In the genomic region with DNA sequence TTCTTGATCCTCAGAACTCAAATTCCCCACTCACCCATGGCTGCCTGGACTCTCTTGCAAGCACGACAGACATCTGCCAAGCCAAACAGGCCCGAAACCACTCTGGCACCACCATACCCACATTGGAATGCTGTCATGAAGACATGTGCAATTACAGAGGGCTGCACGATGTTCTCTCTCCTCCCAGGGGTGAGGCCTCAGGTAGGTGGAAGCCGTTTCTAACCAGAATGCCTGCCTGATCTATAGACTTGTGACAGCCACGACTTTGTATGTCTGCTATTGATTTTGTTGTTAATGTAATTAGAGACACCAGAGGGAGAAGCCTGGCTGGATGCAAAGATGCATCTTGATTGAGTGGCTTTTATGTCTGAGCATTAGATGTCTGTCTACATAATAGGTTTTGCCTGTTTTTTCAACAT, we compare ENCODE assay signal across 15 cellular contexts. TPM values are rescaled to one million over a fixed set of nuclear protein-coding genes. Genes with fewer than 3 reads are reported as not detected.
DNase-seq lines count a peak whose midpoint lies in the region; ATAC-seq and TF ChIP-seq lines count a peak whose summit lies in the region.
"Had no signal": no experiment of that assay in that cellular context is flagged by ENCODE, and none has a peak within 500 bp of the region (broad histone marks: within the 10 kb centered on the region; RNA-seq: fewer than 3 reads in every experiment).

No MANE protein-coding gene starts in this region.

- no peak overlapping the region for H4K91ac ChIP-seq in trophoblast cell (ENCODE audit: low read depth, low read length)

- peak overlapping the region; percentile 91 for H3K4me3 Mint-ChIP-seq in GM23338
- no peak overlapping the region for H3K4me3 Mint-ChIP-seq in activated T-cell treated with anti-CD3 and anti-CD28 coated beads, Interleukin-2, amount 50 U/mL, for 72 hours
- H3K4me3 Mint-ChIP-seq in activated T-helper 1 cell treated with anti-CD3 and anti-CD28 coated beads, Interleukin-12 subunit alpha, Interleukin-12 subunit beta, Interleukin-2, Interleukin-4 antibody, amounts not matched to agents 30 ng/mL and 10 ng/mL and 1 ng/mL, durations not matched to agents 14 hours and 24 hours and 36 hours = no peak overlapping the region
- H3K4me3 Mint-ChIP-seq: stimulated activated effector memory CD8-positive, alpha-beta T cell treated with anti-CD3 and anti-CD28 coated beads, Interleukin-12 subunit alpha, Interleukin-12 subunit beta, amount 100 ng/mL, for 72 hours had no signal

- TF ChIP-seq POLR2A in esophagus squamous epithelium (IDR thresholded peaks at IDR 0.05) = no peak

- peaks cover 54% of the 10 kb centered on the region for H3K4me1 Mint-ChIP-seq in GM23338
- H3K4me1 Mint-ChIP-seq in activated T-cell treated with anti-CD3 and anti-CD28 coated beads, Interleukin-2, amount 50 U/mL, for 72 hours (ENCODE audit: low read depth) = peaks cover 31% of the 10 kb centered on the region
- H3K4me1 Mint-ChIP-seq in activated T-helper 1 cell treated with anti-CD3 and anti-CD28 coated beads, Interleukin-12 subunit alpha, Interleukin-12 subunit beta, Interleukin-2, Interleukin-4 antibody, amounts not matched to agents 30 ng/mL and 10 ng/mL and 1 ng/mL, durations not matched to agents 14 hours and 24 hours and 36 hours (ENCODE audit: low read depth) = peaks cover 25% of the 10 kb centered on the region

- WGBS in SK-N-SH (ENCODE audit: low lambda C conversion rate) = 15% methylated on average over 5 of the region's 5 CpGs
- WGBS in right cardiac atrium = 36% methylated on average over 5 of the region's 5 CpGs
- WGBS in trophoblast cell (ENCODE audit: extremely low coverage, insufficient coverage, insufficient read length) = no CpG with 5 or more reads among the region's 5 CpGs
- 61 to 90% methylated on average over 3 to 4 of the region's 5 CpGs for WGBS in esophagus squamous epithelium, 2 donors

- CTCF ChIA-PET in SK-N-SH (lab: Yijun Ruan, JAX) = interaction anchor here (0.9 to 5.3 kb wide), 15 partner anchors 10 to 821 kb away, joined by 3 to 34 read pairs (median 4); no protein-coding TSS in a partner anchor

- H2BK5ac ChIP-seq in trophoblast cell (ENCODE audit: low read depth, low read length, poor library complexity) = no peak overlapping the region

- no peak overlapping the region for H3K23ac ChIP-seq in trophoblast cell (ENCODE audit: low read length)

- H3K9me3 ChIP-seq in SK-N-SH (no peaks in the 10 kb centered on the region), right cardiac atrium (ENCODE audit: control insufficient read depth, low read length) (no peaks in the 10 kb centered on the region), trophoblast cell (ENCODE audit: insufficient read depth, low read depth, low read length) (peaks cover 1% of the 10 kb centered on the region), esophagus squamous epithelium (no peaks in the 10 kb centered on the region)

- no peak overlapping the region for H2AFZ ChIP-seq in GM23338
- H2AFZ ChIP-seq in SK-N-SH (ENCODE audit: low read depth) = no peak overlapping the region
- H2AFZ ChIP-seq in trophoblast cell (ENCODE audit: insufficient read depth, low read length, poor library complexity) = no peak overlapping the region

- no peaks in the 10 kb centered on the region for H3K9me3 Mint-ChIP-seq in GM23338
- H3K9me3 Mint-ChIP-seq in activated T-cell treated with anti-CD3 and anti-CD28 coated beads, Interleukin-2, amount 50 U/mL, for 72 hours = no peaks in the 10 kb centered on the region
- no peaks in the 10 kb centered on the region for H3K9me3 Mint-ChIP-seq in activated T-helper 1 cell treated with anti-CD3 and anti-CD28 coated beads, Interleukin-12 subunit alpha, Interleukin-12 subunit beta, Interleukin-2, Interleukin-4 antibody, amounts not matched to agents 30 ng/mL and 10 ng/mL and 1 ng/mL, durations not matched to agents 14 hours and 24 hours and 36 hours
- H3K9me3 Mint-ChIP-seq: CD8-positive, alpha-beta memory T cell; stimulated activated effector memory CD8-positive, alpha-beta T cell treated with anti-CD3 and anti-CD28 coated beads, Interleukin-12 subunit alpha, Interleukin-12 subunit beta, amount 100 ng/mL, for 72 hours had no signal

- no peaks in the 10 kb centered on the region for H3K9me2 ChIP-seq in GM23338 (ENCODE audit: insufficient read depth)
- H3K9me2 ChIP-seq in SK-N-SH = no peaks in the 10 kb centered on the region

- peak overlapping the region; percentile 18 for H3K4ac ChIP-seq in trophoblast cell (ENCODE audit: low read depth, low read length)

- no peak overlapping the region for H3K14ac ChIP-seq in trophoblast cell (ENCODE audit: low read length)

- peaks cover 65% of the 10 kb centered on the region for H3K79me2 ChIP-seq in GM23338 (replicated peaks; ENCODE audit: insufficient read depth)
- H3K79me2 ChIP-seq in SK-N-SH (ENCODE audit: insufficient read depth) = peaks cover 37% of the 10 kb centered on the region
- peaks cover 35% of the 10 kb centered on the region for H3K79me2 ChIP-seq in trophoblast cell (ENCODE audit: control insufficient read depth, insufficient read depth, low read length, poor library complexity)

- H3K36me3 ChIP-seq in GM23338 (ENCODE audit: insufficient read depth) = peaks cover 28% of the 10 kb centered on the region
- peaks cover 11 to 14% of the 10 kb centered on the region in 2 experiments for H3K36me3 ChIP-seq in SK-N-SH (replicated peaks in 1 of 2; ENCODE audit: control insufficient read depth in 1 of 2, insufficient read depth in 2 of 2, low read length in 1 of 2)
- peaks cover 26 to 34% of the 10 kb centered on the region in 2 experiments for H3K36me3 ChIP-seq in trophoblast cell (ENCODE audit: control insufficient read depth in 1 of 2, insufficient read depth in 2 of 2, low read length in 2 of 2)
- no peaks in the 10 kb centered on the region for H3K36me3 ChIP-seq in esophagus squamous epithelium

- intact Hi-C loops in right cardiac atrium (cut with DNase I) (loop anchor here in 3 of 4 donors (10.0 kb wide), 3 partner anchors 113 to 213 kb away; no protein-coding TSS in a partner anchor), esophagus squamous epithelium (cut with DNase I) (no loop called here)
- intact Hi-C loops in activated T-helper 1 cell treated with anti-CD3 and anti-CD28 coated beads, Interleukin-12 subunit alpha, Interleukin-12 subunit beta, Interleukin-2, Interleukin-4 antibody, amounts not matched to agents 30 ng/mL and 10 ng/mL and 1 ng/mL, durations not matched to agents 14 hours and 24 hours and 36 hours (cut with micrococcal nuclease) = no loop called here

- no peak overlapping the region for H2AK5ac ChIP-seq in trophoblast cell (ENCODE audit: low read length)

- no peak for DNase-seq in GM23338 (ENCODE audit: low spot score)
- DNase-seq in SK-N-SH = peak; percentile 63
- DNase-seq in right cardiac atrium = peak in 2 of 3 donors; percentile 21 to 68
- no peak for DNase-seq in trophoblast cell
- DNase-seq in activated T-cell treated with anti-CD3 and anti-CD28 coated beads, Interleukin-2, amount 50 U/mL, for 72 hours = no peak
- DNase-seq in esophagus squamous epithelium (lab: John Stamatoyannopoulos, UW) = no peak
- DNase-seq in NK-92 (lab: John Stamatoyannopoulos, UW; ENCODE audit: unreplicated experiment) = no peak
- no peak for DNase-seq in activated T-helper 1 cell treated with anti-CD3 and anti-CD28 coated beads, Interleukin-12 subunit alpha, Interleukin-12 subunit beta, Interleukin-2, Interleukin-4 antibody, amounts not matched to agents 30 ng/mL and 10 ng/mL and 1 ng/mL, durations not matched to agents 14 hours and 24 hours and 36 hours (ENCODE audit: low spot score)
- DNase-seq: activated CD8-positive, alpha-beta memory T cell treated with anti-CD3 and anti-CD28 coated beads, Interleukin-2, amount 50 U/mL, for 48 hours; anterior cingulate cortex; CD8-positive, alpha-beta memory T cell; NCI-H2171 treated with DMSO at 0.1 percent for 48 hours; stimulated activated CD4-positive, alpha-beta T cell treated with anti-CD3 and anti-CD28 coated beads, Interleukin-1b, Interleukin-23, amount 100 ng/mL, for 48 hours had no signal

- H4K20me1 ChIP-seq in GM23338 (replicated peaks; ENCODE audit: insufficient read depth) = peaks cover 45% of the 10 kb centered on the region
- no peaks in the 10 kb centered on the region for H4K20me1 ChIP-seq in SK-N-SH (ENCODE audit: insufficient read depth)

- H3F3A ChIP-seq in GM23338 (replicated peaks; ENCODE audit: low read depth) (no peaks in the 10 kb centered on the region), SK-N-SH (replicated peaks; ENCODE audit: insufficient read depth) (peaks cover 2% of the 10 kb centered on the region)

- H2BK12ac ChIP-seq in trophoblast cell (ENCODE audit: low read length) = no peak overlapping the region

- H3K27ac ChIP-seq in GM23338 (ENCODE audit: low read depth) = no peak overlapping the region
- peak overlapping the region in 1 of 2 experiments; percentile 92; a peak in 2 of 4 replicates for H3K27ac ChIP-seq in SK-N-SH (ENCODE audit: low read depth in 2 of 2, low read length in 1 of 2)
- peak overlapping the region; percentile 76 for H3K27ac ChIP-seq in right cardiac atrium (ENCODE audit: low read length)
- H3K27ac ChIP-seq in trophoblast cell (ENCODE audit: low read depth, low read length) = peak overlapping the region; percentile 57
- no peak overlapping the region for H3K27ac ChIP-seq in esophagus squamous epithelium
- H3K27ac ChIP-seq: RWPE1 had no signal

- TF ChIP-seq RAD21 in SK-N-SH (IDR thresholded peaks at IDR 0.05; ENCODE audit: low read length) = peak; percentile 27; the same call in 1 of the 2 replicates

- H3K27me3 Mint-ChIP-seq in GM23338 (ENCODE audit: insufficient read depth, low read depth, poor library complexity) = peaks cover 7% of the 10 kb centered on the region
- peaks cover 49% of the 10 kb centered on the region for H3K27me3 Mint-ChIP-seq in activated T-cell treated with anti-CD3 and anti-CD28 coated beads, Interleukin-2, amount 50 U/mL, for 72 hours (ENCODE audit: low read depth)
- H3K27me3 Mint-ChIP-seq in activated T-helper 1 cell treated with anti-CD3 and anti-CD28 coated beads, Interleukin-12 subunit alpha, Interleukin-12 subunit beta, Interleukin-2, Interleukin-4 antibody, amounts not matched to agents 30 ng/mL and 10 ng/mL and 1 ng/mL, durations not matched to agents 14 hours and 24 hours and 36 hours (ENCODE audit: insufficient read depth) = peaks cover 55% of the 10 kb centered on the region

- H3K79me1 ChIP-seq in trophoblast cell (ENCODE audit: low read length) = peaks cover 27% of the 10 kb centered on the region

- POLR2A ChIA-PET in SK-N-SH (lab: Yijun Ruan, JAX) = interaction anchor here (0.6 kb wide), 1 partner anchor 143 kb away, joined by 3 read pairs; no protein-coding TSS in a partner anchor

- no peak overlapping the region for H4K12ac ChIP-seq in trophoblast cell (ENCODE audit: low read depth, low read length)

- H3K9ac ChIP-seq in SK-N-SH (no peak overlapping the region), trophoblast cell (ENCODE audit: low read length) (peak overlapping the region; percentile 65)

- TF ChIP-seq CTCF in GM23338 (conservative IDR thresholded peaks at IDR 0.05; ENCODE audit: low read depth in 2 of 2) = no peak
- TF ChIP-seq CTCF in SK-N-SH (IDR thresholded peaks at IDR 0.05) = no peak
- no peak for TF ChIP-seq CTCF in esophagus squamous epithelium (IDR thresholded peaks at IDR 0.05)

- H3K4me2 ChIP-seq in GM23338 = peak overlapping the region; percentile 94
- peak overlapping the region; percentile 92 for H3K4me2 ChIP-seq in SK-N-SH
- H3K4me2 ChIP-seq in trophoblast cell (ENCODE audit: low read length) = peak overlapping the region; percentile 63

- H3K4me3 ChIP-seq in GM23338 = peak overlapping the region; percentile 98
- peak overlapping the region in 1 of 2 experiments; percentile 9; a peak in 1 of 4 replicates for H3K4me3 ChIP-seq in SK-N-SH (ENCODE audit: low read depth in 2 of 2, low read length in 1 of 2)
- peak overlapping the region; percentile 86 for H3K4me3 ChIP-seq in right cardiac atrium (ENCODE audit: low read length)
- H3K4me3 ChIP-seq in trophoblast cell (ENCODE audit: low read depth, low read length) = peak overlapping the region; percentile 73
- H3K4me3 ChIP-seq in esophagus squamous epithelium = no peak overlapping the region

- peaks cover 57% of the 10 kb centered on the region for H3K4me1 ChIP-seq in GM23338 (ENCODE audit: insufficient read depth)
- H3K4me1 ChIP-seq in SK-N-SH (ENCODE audit: control insufficient read depth in 1 of 2, insufficient read depth in 2 of 2, low read depth in 1 of 2, low read length in 1 of 2) = peaks cover 18 to 39% of the 10 kb centered on the region in 2 experiments; a peak in 3 of 4 replicates
- H3K4me1 ChIP-seq in right cardiac atrium (ENCODE audit: control insufficient read depth, insufficient read depth, low read length) = peaks cover 2% of the 10 kb centered on the region
- no peaks in the 10 kb centered on the region for H3K4me1 ChIP-seq in trophoblast cell (ENCODE audit: control insufficient read depth in 1 of 2, insufficient read depth in 2 of 2, low read length in 2 of 2)
- H3K4me1 ChIP-seq in esophagus squamous epithelium = peaks cover 6 to 36% (median 9%) of the 10 kb centered on the region in 3 donors

- ATAC-seq in GM23338 (no peak), right cardiac atrium (no peak)
- no peak for ATAC-seq in activated T-cell treated with anti-CD3 and anti-CD28 coated beads, Interleukin-2, amount 50 U/mL, for 72 hours (replicated peaks in 1 of 2)
- ATAC-seq: stimulated activated effector memory CD8-positive, alpha-beta T cell treated with anti-CD3 and anti-CD28 coated beads, Interleukin-12 subunit alpha, Interleukin-12 subunit beta, amount 100 ng/mL, for 72 hours had no signal

- no peak overlapping the region for H3K18ac ChIP-seq in trophoblast cell (ENCODE audit: low read length)

- H3K27ac Mint-ChIP-seq in GM23338 = no peak overlapping the region; the same call in 1 of the 2 replicates
- no peak overlapping the region for H3K27ac Mint-ChIP-seq in activated T-cell treated with anti-CD3 and anti-CD28 coated beads, Interleukin-2, amount 50 U/mL, for 72 hours
- H3K27ac Mint-ChIP-seq in activated T-helper 1 cell treated with anti-CD3 and anti-CD28 coated beads, Interleukin-12 subunit alpha, Interleukin-12 subunit beta, Interleukin-2, Interleukin-4 antibody, amounts not matched to agents 30 ng/mL and 10 ng/mL and 1 ng/mL, durations not matched to agents 14 hours and 24 hours and 36 hours = no peak overlapping the region
- H3K27ac Mint-ChIP-seq: stimulated activated effector memory CD8-positive, alpha-beta T cell treated with anti-CD3 and anti-CD28 coated beads, Interleukin-12 subunit alpha, Interleukin-12 subunit beta, amount 100 ng/mL, for 72 hours had no signal

- peaks cover 43% of the 10 kb centered on the region for H3K36me3 Mint-ChIP-seq in GM23338 (ENCODE audit: low read depth)
- H3K36me3 Mint-ChIP-seq in activated T-cell treated with anti-CD3 and anti-CD28 coated beads, Interleukin-2, amount 50 U/mL, for 72 hours (ENCODE audit: insufficient read depth in 2 of 2) = peaks cover 0 to 4% of the 10 kb centered on the region in 2 donors
- peaks cover 3% of the 10 kb centered on the region for H3K36me3 Mint-ChIP-seq in activated T-helper 1 cell treated with anti-CD3 and anti-CD28 coated beads, Interleukin-12 subunit alpha, Interleukin-12 subunit beta, Interleukin-2, Interleukin-4 antibody, amounts not matched to agents 30 ng/mL and 10 ng/mL and 1 ng/mL, durations not matched to agents 14 hours and 24 hours and 36 hours (ENCODE audit: low read depth)
- H3K36me3 Mint-ChIP-seq: stimulated activated effector memory CD8-positive, alpha-beta T cell treated with anti-CD3 and anti-CD28 coated beads, Interleukin-12 subunit alpha, Interleukin-12 subunit beta, amount 100 ng/mL, for 72 hours had no signal

- TF ChIP-seq EP300 in SK-N-SH (IDR thresholded peaks at IDR 0.05; ENCODE audit: borderline replicate concordance in 1 of 2, low read depth in 1 of 2, low read length in 1 of 2) = peak in 1 of 2 experiments; percentile 95; a peak in 2 of 4 replicates

- no peak overlapping the region for H4K8ac ChIP-seq in trophoblast cell (ENCODE audit: low read depth, low read length)

- H2BK120ac ChIP-seq in trophoblast cell (ENCODE audit: insufficient read depth, low read length, poor library complexity) = no peak overlapping the region

- H3K27me3 ChIP-seq in GM23338 (ENCODE audit: insufficient read depth) (no peaks in the 10 kb centered on the region), SK-N-SH (ENCODE audit: insufficient read depth) (peaks cover 4% of the 10 kb centered on the region; the same call in 1 of the 2 replicates), right cardiac atrium (ENCODE audit: control insufficient read depth, insufficient read depth) (no peaks in the 10 kb centered on the region), trophoblast cell (ENCODE audit: insufficient read depth, low read length) (peaks cover 3% of the 10 kb centered on the region), esophagus squamous epithelium (peaks cover 0 to 70% (median 2%) of the 10 kb centered on the region in 4 donors)

RNA-seq across cellular contexts. Expression of gene BAMBI, which starts 4.0 kb away (rescaled TPM):
- 37.5 and 39.5 TPM in 2 replicates for total RNA-seq in GM23338 (2014; rRNA removed; shearing (Covaris generic))
- polyA plus RNA-seq in GM23338 (2016; fragmentation: Nextera tagmentation; extraction: Ambion mirVana) = 18.7 and 20.1 TPM in 2 replicates
- 2.8 and 2.9 TPM in 2 replicates for polyA plus RNA-seq in SK-N-SH (2012; rRNA removed)
- 3.0 and 4.1 TPM in 2 replicates for polyA plus RNA-seq in SK-N-SH (2012; cell fraction: cytosol; rRNA removed)
- polyA plus RNA-seq in SK-N-SH (2012; cell fraction: nucleus; rRNA removed) = 3.3 and 3.8 TPM in 2 replicates
- total RNA-seq in right cardiac atrium = 10 to 100 TPM; 33.3 to 45.3 (median 37.1) TPM
- 24.2 TPM for polyA plus RNA-seq in right cardiac atrium
- 372 and 404 TPM in 2 replicates for polyA plus RNA-seq in trophoblast cell (2013)
- total RNA-seq in activated T-cell treated with anti-CD3 and anti-CD28 coated beads, Interleukin-2, amount 50 U/mL, for 72 hours = under 1 TPM; 0.17 to 0.32 TPM
- total RNA-seq in esophagus squamous epithelium = 1 to 10 TPM; 2.5 to 6.8 (median 4.4) TPM
- 0.23 and 0.81 TPM in 2 replicates for total RNA-seq in activated T-helper 1 cell treated with anti-CD3 and anti-CD28 coated beads, Interleukin-12 subunit alpha, Interleukin-12 subunit beta, Interleukin-2, Interleukin-4 antibody, amounts not matched to agents 30 ng/mL and 10 ng/mL and 1 ng/mL, durations not matched to agents 14 hours and 24 hours and 36 hours

Comparison
In these comparisons a context has a peak if more than half of its experiments do, and no peak if none do; other contexts are left out.
1. DNase-seq: peak in SK-N-SH (single experiment) and right cardiac atrium (2 of 3); none in GM23338 (single experiment), trophoblast cell (0 of 2), activated T-cell treated with anti-CD3 and anti-CD28 coated beads, Interleukin-2, amount 50 U/mL, for 72 hours (0 of 2), esophagus squamous epithelium (single experiment), NK-92 (single experiment) and activated T-helper 1 cell treated with anti-CD3 and anti-CD28 coated beads, Interleukin-12 subunit alpha, Interleukin-12 subunit beta, Interleukin-2, Interleukin-4 antibody, amounts not matched to agents 30 ng/mL and 10 ng/mL and 1 ng/mL, durations not matched to agents 14 hours and 24 hours and 36 hours (single experiment).
2. H3K27ac ChIP-seq: peak in right cardiac atrium (single experiment) and trophoblast cell (single experiment); none in GM23338 (single experiment) and esophagus squamous epithelium (0 of 4).
3. H3K4me3 ChIP-seq: peak in GM23338 (single experiment), right cardiac atrium (single experiment) and trophoblast cell (single experiment); none in esophagus squamous epithelium (0 of 4).
4. intact Hi-C loops: an anchor here in right cardiac atrium (10.0 kb wide); none called in esophagus squamous epithelium and activated T-helper 1 cell treated with anti-CD3 and anti-CD28 coated beads, Interleukin-12 subunit alpha, Interleukin-12 subunit beta, Interleukin-2, Interleukin-4 antibody, amounts not matched to agents 30 ng/mL and 10 ng/mL and 1 ng/mL, durations not matched to agents 14 hours and 24 hours and 36 hours.
5. Peak in every context shown above with its lines, with median percentiles within 50 percentile points of each other: H3K4me2 ChIP-seq.